ENCODE assay signal across 30 cellular contexts in the genomic region with DNA sequence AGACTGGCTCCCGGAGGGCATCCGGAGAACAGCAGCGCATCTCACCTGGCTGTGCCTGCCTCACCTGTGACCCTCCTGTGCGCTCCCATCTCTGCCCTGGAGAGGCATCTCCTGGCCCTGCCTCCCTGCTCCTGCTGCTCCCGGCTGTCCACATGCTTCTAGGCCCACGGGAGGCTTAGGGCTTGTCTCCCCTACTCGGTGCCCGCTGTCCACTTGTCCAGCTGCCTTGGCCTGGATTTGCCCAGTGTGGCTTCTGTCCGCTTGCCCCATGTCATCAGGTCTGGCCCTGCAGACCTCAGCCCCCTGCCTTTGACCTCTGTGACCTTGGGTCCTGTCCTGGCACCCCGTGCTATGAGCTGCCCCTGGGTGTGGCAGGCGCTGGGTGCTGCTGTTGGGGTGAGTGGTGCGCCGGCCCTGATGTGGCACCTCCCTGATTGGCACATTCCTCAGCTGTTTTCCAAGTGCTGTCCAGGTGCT. TPM values are rescaled to one million over a fixed set of nuclear protein-coding genes. Genes with fewer than 3 reads are reported as not detected.
DNase-seq lines count a peak whose midpoint lies in the region; ATAC-seq and TF ChIP-seq lines count a peak whose summit lies in the region.
"Had no signal": no experiment of that assay in that cellular context is flagged by ENCODE, and none has a peak within 500 bp of the region (broad histone marks: within the 10 kb centered on the region; RNA-seq: fewer than 3 reads in every experiment).

No MANE protein-coding gene starts in this region.

- WGBS in sigmoid colon, 2 donors, result 84% methylated on average over 13 of the region's 13 CpGs

- peaks cover 4 to 10% of the 10 kb centered on the region in 2 donors for H3K27me3 Mint-ChIP-seq in natural killer cell (ENCODE audit: low read depth in 2 of 2)
- H3K27me3 Mint-ChIP-seq in natural killer cell treated with Interleukin-12 subunit alpha and Interleukin-12 subunit beta and Interleukin-15 and Interleukin-18, amount 100 ng/mL, for 72 hours, result peaks cover 3 to 4% of the 10 kb centered on the region in 2 donors

- intact Hi-C loops in natural killer cell (cut with micrococcal nuclease) (no loop called here), sigmoid colon (cut with DNase I) (loop anchor here (5.0 kb wide), 2 partner anchors 74 to 206 kb away; a partner anchor contains a TSS)

- peaks cover 0 to 73% (median 67%) of the 10 kb centered on the region in 4 donors for H3K4me1 ChIP-seq in sigmoid colon

- peak overlapping the region; percentile 25 for H3K4me3 Mint-ChIP-seq in natural killer cell
- H3K4me3 Mint-ChIP-seq in natural killer cell treated with Interleukin-12 subunit alpha and Interleukin-12 subunit beta and Interleukin-15 and Interleukin-18, amount 100 ng/mL, for 72 hours, result no peak overlapping the region
- H3K4me3 Mint-ChIP-seq: activated CD4-positive, alpha-beta memory T cell treated with anti-CD3 and anti-CD28 coated beads, Interleukin-2, amount 10 ng/mL, durations not matched to agents 7 days and 5 days; activated T-helper 17 cell treated with anti-CD3 and anti-CD28 coated beads, Interleukin-2, amount 50 U/mL, for 72 hours; CD8-positive, alpha-beta T cell; stimulated activated naive CD8-positive, alpha-beta T cell treated with anti-CD3 and anti-CD28 coated beads, Interleukin-15, Interleukin-2, amounts not matched to agents 100 ng/mL and 50 ng/mL, for 24 hours had no signal

- no peaks in the 10 kb centered on the region for H3K9me3 ChIP-seq in sigmoid colon
- H3K9me3 ChIP-seq: HAP-1, heart left ventricle, tibial nerve had no signal

- no peak for ATAC-seq in natural killer cell
- ATAC-seq in natural killer cell treated with Interleukin-12 subunit alpha and Interleukin-12 subunit beta and Interleukin-15 and Interleukin-18, amount 100 ng/mL, for 72 hours, result no peak
- ATAC-seq in GM18858 (IDR thresholded peaks at IDR 0.05; ENCODE audit: unreplicated experiment), result no peak
- no peak for ATAC-seq in HG03565 (IDR thresholded peaks at IDR 0.05; ENCODE audit: unreplicated experiment)
- ATAC-seq: activated T-helper 17 cell treated with anti-CD3 and anti-CD28 coated beads, Interleukin-2, amount 50 U/mL, for 72 hours; CD8-positive, alpha-beta T cell; heart left ventricle had no signal

- H3K36me3 Mint-ChIP-seq in natural killer cell, result peaks cover 3% of the 10 kb centered on the region
- H3K36me3 Mint-ChIP-seq in natural killer cell treated with Interleukin-12 subunit alpha and Interleukin-12 subunit beta and Interleukin-15 and Interleukin-18, amount 100 ng/mL, for 72 hours, result no peaks in the 10 kb centered on the region
- H3K36me3 Mint-ChIP-seq: CD8-positive, alpha-beta T cell had no signal

- TF ChIP-seq POLR2A in sigmoid colon (IDR thresholded peaks at IDR 0.05), result no peak

- no peak for TF ChIP-seq EP300 in sigmoid colon (IDR thresholded peaks at IDR 0.05)

- H3K9me3 Mint-ChIP-seq in natural killer cell, result no peaks in the 10 kb centered on the region
- no peaks in the 10 kb centered on the region for H3K9me3 Mint-ChIP-seq in natural killer cell treated with Interleukin-12 subunit alpha and Interleukin-12 subunit beta and Interleukin-15 and Interleukin-18, amount 100 ng/mL, for 72 hours
- H3K9me3 Mint-ChIP-seq: activated CD4-positive, alpha-beta memory T cell treated with anti-CD3 and anti-CD28 coated beads, Interleukin-2, amount 10 ng/mL, durations not matched to agents 7 days and 5 days; activated T-helper 17 cell treated with anti-CD3 and anti-CD28 coated beads, Interleukin-2, amount 50 U/mL, for 72 hours had no signal

- H3K4me3 ChIP-seq in sigmoid colon, result no peak overlapping the region
- H3K4me3 ChIP-seq: HAP-1, heart left ventricle, tibial nerve had no signal

- H3K36me3 ChIP-seq in sigmoid colon, result peaks cover 0 to 8% (median 0%) of the 10 kb centered on the region in 4 donors
- H3K36me3 ChIP-seq: HAP-1 had no signal

- H3K27ac ChIP-seq in layer of hippocampus (ENCODE audit: low read depth, low read length) (peak overlapping the region; percentile 82), sigmoid colon (peak overlapping the region in 3 of 4 donors; percentile 90 to 94 (median 91))
- H3K27ac ChIP-seq: 22Rv1 had no signal

- no peak for TF ChIP-seq CTCF in natural killer cell (IDR thresholded peaks at IDR 0.05)
- TF ChIP-seq CTCF in sigmoid colon (IDR thresholded peaks at IDR 0.05), result no peak

- H3K4me1 Mint-ChIP-seq in natural killer cell, result peaks cover 5 to 8% of the 10 kb centered on the region in 2 donors
- H3K4me1 Mint-ChIP-seq in natural killer cell treated with Interleukin-12 subunit alpha and Interleukin-12 subunit beta and Interleukin-15 and Interleukin-18, amount 100 ng/mL, for 72 hours (ENCODE audit: low read depth in 2 of 2), result peaks cover 4 to 8% of the 10 kb centered on the region in 2 donors
- H3K4me1 Mint-ChIP-seq: activated T-helper 17 cell treated with anti-CD3 and anti-CD28 coated beads, Interleukin-2, amount 50 U/mL, for 72 hours had no signal

- no peaks in the 10 kb centered on the region for H3K27me3 ChIP-seq in layer of hippocampus (ENCODE audit: control insufficient read depth, insufficient read depth, low read length)
- H3K27me3 ChIP-seq in sigmoid colon, result no peaks in the 10 kb centered on the region

- DNase-seq in natural killer cell (no peak), sigmoid colon (no peak), EL (no peak)
- DNase-seq in natural killer cell treated with Interleukin-12 subunit alpha and Interleukin-12 subunit beta and Interleukin-15 and Interleukin-18, amount 100 ng/mL, for 72 hours (ENCODE audit: low spot score), result no peak
- DNase-seq in stimulated activated CD4-positive, alpha-beta T cell treated with anti-CD3 and anti-CD28 coated beads, Interleukin-4, amount 100 ng/mL, for 4 hours, result no peak
- DNase-seq: activated CD4-positive, alpha-beta memory T cell treated with anti-CD3 and anti-CD28 coated beads, Interleukin-2, amount 10 ng/mL, durations not matched to agents 7 days and 5 days; activated CD4-positive, CD25-positive, alpha-beta regulatory T cell treated with anti-CD3 and anti-CD28 coated beads, Interleukin-2, amount 50 U/mL, for 72 hours; activated CD8-positive, alpha-beta memory T cell treated with anti-CD3 and anti-CD28 coated beads, Interleukin-2, amount 50 U/mL, for 48 hours; activated naive CD4-positive, alpha-beta T cell treated with anti-CD3 and anti-CD28 coated beads, Interleukin-2, amount 50 U/mL, for 16 hours; amniotic stem cell; CD8-positive, alpha-beta T cell; DMS153; effector CD8-positive, alpha-beta T cell; erythroblast; foreskin fibroblast; kidney glomerular epithelial cell; NCI-H146; NCI-H446 treated with DMSO at 0.1 percent for 48 hours; NCI-H82; T-helper 1 cell had no signal

- H3K27ac Mint-ChIP-seq in natural killer cell, result no peak overlapping the region
- H3K27ac Mint-ChIP-seq in natural killer cell treated with Interleukin-12 subunit alpha and Interleukin-12 subunit beta and Interleukin-15 and Interleukin-18, amount 100 ng/mL, for 72 hours, result no peak overlapping the region
- H3K27ac Mint-ChIP-seq: activated CD4-positive, alpha-beta memory T cell treated with anti-CD3 and anti-CD28 coated beads, Interleukin-2, amount 10 ng/mL, durations not matched to agents 7 days and 5 days; activated T-helper 17 cell treated with anti-CD3 and anti-CD28 coated beads, Interleukin-2, amount 50 U/mL, for 72 hours; CD8-positive, alpha-beta T cell; progenitor cell of endocrine pancreas; stimulated activated naive CD8-positive, alpha-beta T cell treated with anti-CD3 and anti-CD28 coated beads, Interleukin-15, Interleukin-2, amounts not matched to agents 100 ng/mL and 50 ng/mL, for 24 hours had no signal

RNA-seq across cellular contexts. Expression of a gene that starts 4.5 kb away (rescaled TPM):
- total RNA-seq in natural killer cell (10 to 100 TPM; 11.0 to 23.7 (median 19.6) TPM), sigmoid colon (100 to 1,000 TPM in 1 of 4 donors, 10 to 100 TPM in 3; 46.6 to 112 (median 81.0) TPM)
- total RNA-seq in natural killer cell treated with Interleukin-12 subunit alpha and Interleukin-12 subunit beta and Interleukin-15 and Interleukin-18, amount 100 ng/mL, for 72 hours, result 1 to 10 TPM; 1.0 to 2.2 TPM
- polyA plus RNA-seq in sigmoid colon, result 10 to 100 TPM in 1 of 3 donors, 1 to 10 TPM in 2; 6.2 to 12.7 (median 8.4) TPM
- total RNA-seq: CD8-positive, alpha-beta T cell had no signal

RNA-seq across cellular contexts. Expression of a gene that starts 54.7 kb away (rescaled TPM):
- 100 to 1,000 TPM; 110 to 140 (median 135) TPM for total RNA-seq in natural killer cell
- total RNA-seq in natural killer cell treated with Interleukin-12 subunit alpha and Interleukin-12 subunit beta and Interleukin-15 and Interleukin-18, amount 100 ng/mL, for 72 hours, result 100 to 1,000 TPM; 110 to 169 TPM
- 100 to 1,000 TPM; 125 to 266 (median 178) TPM for total RNA-seq in sigmoid colon
- 100 to 1,000 TPM in 1 of 3 donors, 10 to 100 TPM in 2; 77.7 to 135 (median 79.3) TPM for polyA plus RNA-seq in sigmoid colon
